In genomic region chr9:89477811-89478583, GRCh38 we compare ENCODE assay signal across 8 cellular contexts. TPM values are rescaled to one million over a fixed set of nuclear protein-coding genes. Genes with fewer than 3 reads are reported as not detected.
DNase-seq lines count a peak whose midpoint lies in the region; ATAC-seq, FAIRE-seq and TF ChIP-seq lines count a peak whose summit lies in the region.

No MANE protein-coding gene starts in this region.

- 74 to 77% methylated on average over 9 of the region's 9 CpGs for WGBS in thyroid gland, 2 donors

- H3K27me3 ChIP-seq in mucosa of rectum (ENCODE audit: control insufficient read depth in 2 of 2, insufficient read depth in 2 of 2, low read length in 2 of 2) (no peaks in the 10 kb centered on the region), thyroid gland (no peaks in the 10 kb centered on the region)

- H3K27ac ChIP-seq in SK-N-MC (peak overlapping the region; percentile 96), mucosa of rectum (ENCODE audit: low read depth in 2 of 2, low read length in 2 of 2) (peak overlapping the region; percentile 3 to 56), kidney (ENCODE audit: low read depth in 2 of 2, low read length in 2 of 2) (peak overlapping the region in 1 of 2 donors; percentile 48), thyroid gland (no peak overlapping the region)

- H3K4me1 ChIP-seq in mucosa of rectum (ENCODE audit: control insufficient read depth in 2 of 2, insufficient read depth in 2 of 2, low read length in 2 of 2) (peaks cover 11 to 29% of the 10 kb centered on the region in 2 donors), kidney (ENCODE audit: control insufficient read depth in 1 of 2, insufficient read depth in 1 of 2, low read depth in 1 of 2, low read length in 2 of 2) (peaks cover 21 to 40% of the 10 kb centered on the region in 2 donors), thyroid gland (no peaks in the 10 kb centered on the region)

- intact Hi-C loops in kidney (cut with DNase I) (no loop called here), thyroid gland (cut with DNase I) (loop anchor here (2.0 kb wide), 1 partner anchor 23 kb away; no protein-coding TSS in a partner anchor)

- TF ChIP-seq CTCF in astrocyte of the cerebellum (IDR thresholded peaks at IDR 0.05; ENCODE audit: low read depth, low read length, missing control alignments) (no peak), kidney (IDR thresholded peaks at IDR 0.05; ENCODE audit: borderline replicate concordance, extremely low read depth, insufficient read depth) (no peak), thyroid gland (IDR thresholded peaks at IDR 0.05) (no peak)

- FAIRE-seq in kidney (lab: Jason Lieb, UNC), result no peak

- no peak for ATAC-seq in HG03280 (IDR thresholded peaks at IDR 0.05; ENCODE audit: unreplicated experiment)

- H3K36me3 ChIP-seq in SK-N-MC (ENCODE audit: insufficient read depth, low read length) (no peaks in the 10 kb centered on the region), mucosa of rectum (ENCODE audit: control insufficient read depth in 2 of 2, insufficient read depth in 2 of 2, low read length in 2 of 2) (peaks cover 0 to 3% of the 10 kb centered on the region in 2 donors), kidney (ENCODE audit: control insufficient read depth in 1 of 2, insufficient read depth in 2 of 2, low read length in 2 of 2) (peaks cover 2 to 6% of the 10 kb centered on the region in 2 donors), thyroid gland (no peaks in the 10 kb centered on the region)

- TF ChIP-seq POLR2A in thyroid gland (IDR thresholded peaks at IDR 0.05), result no peak

- H3K4me3 ChIP-seq in SK-N-MC (peak overlapping the region; percentile 62), astrocyte of the cerebellum (ENCODE audit: low read depth, low read length) (no peak overlapping the region), mucosa of rectum (ENCODE audit: low read length in 2 of 2) (peak overlapping the region in 1 of 2 donors; percentile 26), kidney (ENCODE audit: low read length in 2 of 2) (no peak overlapping the region), thyroid gland (replicated peaks in 1 of 3) (no peak overlapping the region)

- peak; percentile 33 for DNase-seq in ELR (ENCODE audit: low read depth)
- DNase-seq in SK-N-MC (ENCODE audit: low read depth, low spot score), result peak; percentile 56
- DNase-seq in astrocyte of the cerebellum (ENCODE audit: low read depth), result peak; percentile 54
- DNase-seq in kidney, result no peak
- no peak for DNase-seq in thyroid gland
- DNase-seq in HCEC 1CT, result no peak

- in situ Hi-C loops in astrocyte of the cerebellum (cut with HindIII; ENCODE audit: low sequenced_read_pairs), result no loop called here

- H3K9ac ChIP-seq in SK-N-MC (ENCODE audit: insufficient read length) (peak overlapping the region; percentile 21), mucosa of rectum (ENCODE audit: low read depth in 1 of 2, low read length in 2 of 2) (peak overlapping the region in 1 of 2 donors; percentile 24), kidney (ENCODE audit: low read length in 2 of 2) (peak overlapping the region in 1 of 2 donors; percentile 20)

- H3K9me3 ChIP-seq in SK-N-MC (ENCODE audit: low read depth, low read length) (no peaks in the 10 kb centered on the region), mucosa of rectum (ENCODE audit: control insufficient read depth in 2 of 2, low read length in 2 of 2) (peaks cover 0 to 3% of the 10 kb centered on the region in 2 donors), kidney (ENCODE audit: control insufficient read depth in 1 of 2, low read length in 2 of 2) (no peaks in the 10 kb centered on the region), thyroid gland (no peaks in the 10 kb centered on the region)

RNA-seq across cellular contexts. Expression of gene SEMA4D, which starts 19.9 kb away (rescaled TPM):
- total RNA-seq in kidney (147 TPM), thyroid gland (10 to 100 TPM; 19.9 to 29.6 (median 28.9) TPM)
- polyA plus RNA-seq in kidney (ENCODE audit: insufficient read depth, low read depth, low replicate concordance), result 18.9 TPM

Comparison
In these comparisons a context has a peak if more than half of its experiments do, and no peak if none do; other contexts are left out.
1. DNase-seq: peak in ELR (single experiment), SK-N-MC (single experiment) and astrocyte of the cerebellum (single experiment); none in kidney (single experiment), thyroid gland (0 of 2) and HCEC 1CT (single experiment).
2. H3K27ac ChIP-seq: peak in SK-N-MC (single experiment) and mucosa of rectum (2 of 2); none in thyroid gland (0 of 3).